ENCODE assay signal across 9 cellular contexts in genomic region chr4:168440442-168441264, GRCh38. TPM values are rescaled to one million over a fixed set of nuclear protein-coding genes. Genes with fewer than 3 reads are reported as not detected.
DNase-seq lines count a peak whose midpoint lies in the region; ATAC-seq and TF ChIP-seq lines count a peak whose summit lies in the region.
"Had no signal": no experiment of that assay in that cellular context is flagged by ENCODE, and none has a peak within 500 bp of the region (broad histone marks: within the 10 kb centered on the region; RNA-seq: fewer than 3 reads in every experiment).

No MANE protein-coding gene starts in this region.

- peaks cover 0 to 29% (median 4%) of the 10 kb centered on the region in 3 donors for H3K36me3 ChIP-seq in tibial artery

- in situ Hi-C loops in SK-MEL-5 (cut with HindIII; ENCODE audit: low pct_unique_long_range_greater_than_20kb, low sequenced_read_pairs): no loop called here

- no peaks in the 10 kb centered on the region for H3K27me3 ChIP-seq in tibial artery

- ATAC-seq in GM19023 (IDR thresholded peaks at IDR 0.05; ENCODE audit: unreplicated experiment) (peak; percentile 96), HG02970 (IDR thresholded peaks at IDR 0.05; ENCODE audit: low FRiP score, unreplicated experiment) (peak; percentile 99)

- intact Hi-C loops in tibial artery (cut with DNase I; ENCODE audit: low total_unique reads): no loop called here

- no peaks in the 10 kb centered on the region for H3K9me3 ChIP-seq in tibial artery

- no peak overlapping the region for H3K4me3 ChIP-seq in tibial artery

- H3K4me1 ChIP-seq in tibial artery: no peaks in the 10 kb centered on the region

- peak; percentile 26 for DNase-seq in SK-MEL-5 (ENCODE audit: low read depth, low spot score)
- peak; percentile 43 for DNase-seq in myocyte (ENCODE audit: low read depth)
- no peak for DNase-seq in NCI-H2227 treated with DMSO at 0.1 percent for 48 hours (lab: John Stamatoyannopoulos, UW)
- DNase-seq in tibial artery: no peak
- no peak for DNase-seq in NCI-H1417 (lab: John Stamatoyannopoulos, UW)
- no peak for DNase-seq in stimulated activated CD4-positive, alpha-beta T cell treated with anti-CD3 and anti-CD28 coated beads, Interleukin-2, amount 100 ng/mL, for 24 hours
- DNase-seq: left cardiac atrium had no signal

- no peak overlapping the region for H3K27ac ChIP-seq in tibial artery

- TF ChIP-seq CTCF in tibial artery (IDR thresholded peaks at IDR 0.05): no peak

RNA-seq across cellular contexts. Expression of gene DDX60L, which starts 39.6 kb away (rescaled TPM):
- total RNA-seq in SK-MEL-5 (2014; rRNA removed; shearing (Covaris generic)): 15.2 and 20.4 TPM in 2 replicates
- polyA plus RNA-seq in SK-MEL-5 (2015; cell fraction: cytosol; rRNA removed): 10.4 and 16.2 TPM in 2 replicates
- polyA plus RNA-seq in SK-MEL-5 (2015; cell fraction: nucleus; rRNA removed): 40.5 and 43.1 TPM in 2 replicates
- total RNA-seq in myocyte: 28.8 and 33.9 TPM in 2 replicates
- polyA plus RNA-seq in myocyte (2012): 9.1 TPM

RNA-seq across cellular contexts. Expression of gene PALLD, which starts 56.2 kb away (rescaled TPM):
- total RNA-seq in SK-MEL-5 (2014; rRNA removed; shearing (Covaris generic)): 20.9 and 22.4 TPM in 2 replicates
- 20.7 and 35.8 TPM in 2 replicates for polyA plus RNA-seq in SK-MEL-5 (2015; cell fraction: cytosol; rRNA removed)
- 9.9 and 10.5 TPM in 2 replicates for polyA plus RNA-seq in SK-MEL-5 (2015; cell fraction: nucleus; rRNA removed)
- 250 and 310 TPM in 2 replicates for total RNA-seq in myocyte
- 427 TPM for polyA plus RNA-seq in myocyte (2012)

Comparison
In these comparisons a context has a peak if more than half of its experiments do, and no peak if none do; other contexts are left out.
1. DNase-seq: peak in SK-MEL-5 (single experiment) and myocyte (single experiment); none in NCI-H2227 treated with DMSO at 0.1 percent for 48 hours (single experiment), tibial artery (0 of 2), NCI-H1417 (0 of 3) and stimulated activated CD4-positive, alpha-beta T cell treated with anti-CD3 and anti-CD28 coated beads, Interleukin-2, amount 100 ng/mL, for 24 hours (0 of 2).
2. RNA of gene PALLD, which starts 56.2 kb away (total RNA-seq): 250 to 310 TPM in myocyte; 20.9 to 22.4 TPM in SK-MEL-5; every median in the first group is over 10 times any median in the second.